8 cellular contexts compared by ENCODE assay signal in genomic region chr7:106659963-106660861, GRCh38. TPM values are rescaled to one million over a fixed set of nuclear protein-coding genes. Genes with fewer than 3 reads are reported as not detected.
A peak's percentile ranks its signal among the peaks of the same experiment; 100 is the strongest.
DNase-seq lines count a peak whose midpoint lies in the region; ATAC-seq and TF ChIP-seq lines count a peak whose summit lies in the region.

No MANE protein-coding gene starts in this region.

- H3K36me3 ChIP-seq in parathyroid adenoma (ENCODE audit: control insufficient read depth, insufficient read depth, low read length) (no peaks in the 10 kb centered on the region), transverse colon (no peaks in the 10 kb centered on the region)

- in situ Hi-C loops in SK-MEL-5 (cut with HindIII; ENCODE audit: low pct_unique_long_range_greater_than_20kb, low sequenced_read_pairs): loop anchor here (5.0 to 10.0 kb wide), 2 partner anchors 38 to 75 kb away; no protein-coding TSS in a partner anchor
- in situ Hi-C loops in transverse colon (cut with MboI; ENCODE audit: low pct_ligation_motif_present in 1 of 4, low pct_unique_long_range_greater_than_20kb in 1 of 4, low sequenced_read_pairs in 3 of 4): loop anchor here in 2 of 4 donors (5.0 to 10.0 kb wide), 3 partner anchors 75 to 115 kb away; no protein-coding TSS in a partner anchor

- H3K79me2 ChIP-seq in parathyroid adenoma: no peaks in the 10 kb centered on the region

- intact Hi-C loops in head of caudate nucleus (cut with DNase I): loop anchor here (10.0 kb wide), 1 partner anchor 65 kb away; no protein-coding TSS in a partner anchor
- intact Hi-C loops in transverse colon (cut with DNase I; ENCODE audit: low total_unique reads): loop anchor here (5.0 kb wide), 1 partner anchor 368 kb away; no protein-coding TSS in a partner anchor

- H3K4me1 Mint-ChIP-seq in IgD-negative memory B cell: peaks cover 21 to 33% (median 25%) of the 10 kb centered on the region in 3 donors
- H3K4me1 Mint-ChIP-seq in activated naive CD4-positive, alpha-beta T cell treated with anti-CD3 and anti-CD28 coated beads, Interleukin-2, amount 10 ng/mL, durations not matched to agents 7 days and 5 days: peaks cover 37% of the 10 kb centered on the region

- peak overlapping the region; percentile 83 to 98 (median 94) for H3K4me3 Mint-ChIP-seq in IgD-negative memory B cell
- peak overlapping the region; percentile 85 for H3K4me3 Mint-ChIP-seq in activated naive CD4-positive, alpha-beta T cell treated with anti-CD3 and anti-CD28 coated beads, Interleukin-2, amount 10 ng/mL, durations not matched to agents 7 days and 5 days

- H3K9me3 ChIP-seq in parathyroid adenoma (ENCODE audit: control insufficient read depth, low read length) (peaks cover 2% of the 10 kb centered on the region), transverse colon (no peaks in the 10 kb centered on the region)

- peak overlapping the region; percentile 85 for H2AFZ ChIP-seq in parathyroid adenoma

- TF ChIP-seq POLR2A in transverse colon (IDR thresholded peaks at IDR 0.05): peak; percentile 37

- H3K9ac ChIP-seq in parathyroid adenoma: peak overlapping the region; percentile 41

- TF ChIP-seq CTCF in parathyroid adenoma (IDR thresholded peaks at IDR 0.05) (peak; percentile 69), transverse colon (IDR thresholded peaks at IDR 0.05) (peak; percentile 62 to 92 (median 75))

- WGBS in transverse colon (ENCODE audit: low coverage in 1 of 2), 2 donors: 0% methylated on average over 61 of the region's 101 CpGs; no CpG with 5 or more reads in 1 of the 2 donors

- peaks cover 0 to 3% (median 0%) of the 10 kb centered on the region in 3 donors for H3K9me3 Mint-ChIP-seq in IgD-negative memory B cell
- H3K9me3 Mint-ChIP-seq in activated naive CD4-positive, alpha-beta T cell treated with anti-CD3 and anti-CD28 coated beads, Interleukin-2, amount 10 ng/mL, durations not matched to agents 7 days and 5 days: no peaks in the 10 kb centered on the region

- H3K27ac Mint-ChIP-seq in IgD-negative memory B cell: peak overlapping the region; percentile 75 to 98 (median 93)
- peak overlapping the region; percentile 91 for H3K27ac Mint-ChIP-seq in activated naive CD4-positive, alpha-beta T cell treated with anti-CD3 and anti-CD28 coated beads, Interleukin-2, amount 10 ng/mL, durations not matched to agents 7 days and 5 days

- H3K27ac ChIP-seq in parathyroid adenoma: peak overlapping the region; percentile 83
- H3K27ac ChIP-seq in transverse colon: peak overlapping the region; percentile 93 to 99 (median 98)

- H3K4me3 ChIP-seq in parathyroid adenoma (ENCODE audit: low read depth, low read length) (peak overlapping the region; percentile 79), transverse colon (peak overlapping the region; percentile 89 to 99 (median 90))

- H3K4me1 ChIP-seq in parathyroid adenoma: peaks cover 8% of the 10 kb centered on the region
- H3K4me1 ChIP-seq in transverse colon: peaks cover 12 to 29% (median 16%) of the 10 kb centered on the region in 4 donors

- CTCF ChIA-PET in activated naive CD4-positive, alpha-beta T cell treated with anti-CD3 and anti-CD28 coated beads, Interleukin-2, amount 10 ng/mL, durations not matched to agents 7 days and 5 days (lab: Charles Lee): interaction anchor here (0.6 to 5.8 kb wide), 22 partner anchors 10 to 979 kb away, joined by 3 to 101 read pairs (median 4); no protein-coding TSS in a partner anchor

- no peak for TF ChIP-seq EP300 in transverse colon (IDR thresholded peaks at IDR 0.05; ENCODE audit: low read depth)

- H3K4me2 ChIP-seq in parathyroid adenoma (ENCODE audit: low read length): peak overlapping the region; percentile 92

- DNase-seq in EH (ENCODE audit: low read depth) (peak; percentile 78), SK-MEL-5 (ENCODE audit: low read depth, low spot score) (peak; percentile 94), head of caudate nucleus (peak; percentile 7 to 77 (median 52)), transverse colon (peak; percentile 85)
- DNase-seq in activated naive CD4-positive, alpha-beta T cell treated with anti-CD3 and anti-CD28 coated beads, Interleukin-2, amount 10 ng/mL, durations not matched to agents 7 days and 5 days: peak; percentile 85

- peak; percentile 60 for ATAC-seq in GM21576 (IDR thresholded peaks at IDR 0.05; ENCODE audit: unreplicated experiment)

- H3K27me3 Mint-ChIP-seq in IgD-negative memory B cell: no peaks in the 10 kb centered on the region
- peaks cover 17% of the 10 kb centered on the region for H3K27me3 Mint-ChIP-seq in activated naive CD4-positive, alpha-beta T cell treated with anti-CD3 and anti-CD28 coated beads, Interleukin-2, amount 10 ng/mL, durations not matched to agents 7 days and 5 days

- no peaks in the 10 kb centered on the region for H3K36me3 Mint-ChIP-seq in IgD-negative memory B cell
- H3K36me3 Mint-ChIP-seq in activated naive CD4-positive, alpha-beta T cell treated with anti-CD3 and anti-CD28 coated beads, Interleukin-2, amount 10 ng/mL, durations not matched to agents 7 days and 5 days: peaks cover 4% of the 10 kb centered on the region

- H3K27me3 ChIP-seq in parathyroid adenoma (ENCODE audit: control insufficient read depth, insufficient read depth, low read length): no peaks in the 10 kb centered on the region
- H3K27me3 ChIP-seq in transverse colon: no peaks in the 10 kb centered on the region

RNA-seq across cellular contexts. Expression of gene CCDC71L, which starts 0.7 kb away (rescaled TPM):
- polyA plus RNA-seq in IgD-negative memory B cell: 5.4 TPM
- total RNA-seq in SK-MEL-5 (2014; rRNA removed; shearing (Covaris generic)): 74.4 and 89.1 TPM in 2 replicates
- 94.2 and 104 TPM in 2 replicates for polyA plus RNA-seq in SK-MEL-5 (2015; cell fraction: cytosol; rRNA removed)
- 76.5 and 98.7 TPM in 2 replicates for polyA plus RNA-seq in SK-MEL-5 (2015; cell fraction: nucleus; rRNA removed)
- total RNA-seq in transverse colon: 10 to 100 TPM; 23.6 to 49.7 (median 27.8) TPM

Comparison
In these comparisons a context has a peak if more than half of its experiments do, and no peak if none do; other contexts are left out.
1. Peak in every context shown above with its lines: DNase-seq, ATAC-seq, H3K4me3 ChIP-seq and H3K27ac ChIP-seq.